ENCODE assay signal across 20 cellular contexts in the genomic region with DNA sequence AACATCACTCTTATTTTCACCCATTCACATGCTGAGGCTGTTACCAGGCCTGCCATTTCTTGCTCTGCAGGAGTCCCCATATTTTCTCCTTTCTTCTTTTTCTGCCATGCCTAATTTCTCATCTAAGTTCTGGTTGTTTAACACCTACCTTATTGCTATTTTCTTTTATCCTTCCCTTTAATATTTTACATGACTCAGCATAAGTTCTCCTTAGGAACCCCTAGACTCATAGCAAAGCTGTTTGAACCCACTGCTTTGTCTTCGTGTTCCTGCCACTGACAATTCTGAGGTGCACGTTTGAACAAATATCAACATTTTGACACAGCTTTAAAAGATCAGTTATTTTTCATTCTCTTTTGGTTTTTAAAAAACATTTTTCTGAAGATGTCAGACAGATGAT.
DNase-seq lines count a peak whose midpoint lies in the region; ATAC-seq, FAIRE-seq and TF ChIP-seq lines count a peak whose summit lies in the region.
"Had no signal": no experiment of that assay in that cellular context is flagged by ENCODE, and none has a peak within 500 bp of the region (broad histone marks: within the 10 kb centered on the region; RNA-seq: fewer than 3 reads in every experiment).

No MANE protein-coding gene starts in this region.

- no peak overlapping the region for H3K14ac ChIP-seq in IMR-90 (replicated peaks; ENCODE audit: low read depth, low read length)

- intact Hi-C loops in HepG2 (cut with micrococcal nuclease; ENCODE audit: unreplicated experiment): loop anchor here (10.0 kb wide), 1 partner anchor 145 kb away; no protein-coding TSS in a partner anchor
- intact Hi-C loops in right lobe of liver (cut with DNase I): loop anchor here in 1 of 2 donors (10.0 kb wide), 1 partner anchor 995 kb away; no protein-coding TSS in a partner anchor
- intact Hi-C loops in IMR-90 (cut with micrococcal nuclease): loop anchor here (10.0 kb wide), 1 partner anchor 855 kb away; no protein-coding TSS in a partner anchor
- intact Hi-C loops in K562 (cut with micrococcal nuclease): loop anchor here (10.0 kb wide), 2 partner anchors 335 to 945 kb away; no protein-coding TSS in a partner anchor
- intact Hi-C loops in sigmoid colon (cut with DNase I): no loop called here

- TF ChIP-seq CTCF in HepG2 (CRISPR knock-in tag; IDR thresholded peaks at IDR 0.05) (no peak), right lobe of liver (IDR thresholded peaks at IDR 0.05) (no peak), IMR-90 (conservative IDR thresholded peaks at IDR 0.05; ENCODE audit: low read depth, low read length) (no peak), K562 (IDR thresholded peaks at IDR 0.05 in 2 of 3, conservative IDR thresholded peaks at IDR 0.05 in 1 of 3; ENCODE audit: insufficient read depth in 2 of 3, low read depth in 1 of 3, low read length in 3 of 3) (no peak), sigmoid colon (IDR thresholded peaks at IDR 0.05) (no peak)

- CTCF ChIA-PET in HepG2 (lab: Yijun Ruan, JAX; ENCODE audit: low intra/inter-chr PET ratio, low total read pairs) (no interaction called here), IMR-90 (lab: Yijun Ruan, JAX) (no interaction called here), K562 (lab: Yijun Ruan, JAX; ENCODE audit: low intra/inter-chr PET ratio) (no interaction called here)

- no peak overlapping the region for H3K4ac ChIP-seq in IMR-90 (ENCODE audit: low read depth, low read length)

- H3K9ac ChIP-seq in HepG2 (ENCODE audit: insufficient read depth, low read depth, low read length) (no peak overlapping the region), IMR-90 (ENCODE audit: low read depth, low read length) (no peak overlapping the region), K562 (ENCODE audit: insufficient read depth in 1 of 2, low read depth in 2 of 2, low read length in 2 of 2) (no peak overlapping the region)
- H3K9ac ChIP-seq: BLaER1 treated with 17β-estradiol and CSF1 and Interleukin-3, amounts not matched to agents 10 nM and 100 nM had no signal

- BruUV-seq in HepG2 (replicated peaks; lab: Mats Ljungman, UMichigan): no TSS peak
- BruUV-seq in IMR-90 (replicated peaks; lab: Mats Ljungman, UMichigan): no TSS peak
- no TSS peak for BruUV-seq in K562 (replicated peaks; lab: Mats Ljungman, UMichigan)

- no peak for ATAC-seq in HepG2
- no peak for ATAC-seq in right lobe of liver
- ATAC-seq in IMR-90 (ENCODE audit: low read depth): no peak
- no peak for ATAC-seq in K562
- ATAC-seq in GM21825 (IDR thresholded peaks at IDR 0.05; ENCODE audit: unreplicated experiment): no peak
- ATAC-seq: GM23338 had no signal

- H3K18ac ChIP-seq in IMR-90 (ENCODE audit: low read depth, low read length): no peak overlapping the region

- in situ Hi-C loops in HepG2 (cut with HindIII; ENCODE audit: extremely low pct_ligation_motif_present, low pct_unique_long_range_greater_than_20kb): loop anchor here (10.0 to 25.0 kb wide), 4 partner anchors 145 to 1065 kb away; no protein-coding TSS in a partner anchor
- in situ Hi-C loops in IMR-90 (cut with MboI; ENCODE audit: low sequenced_read_pairs): loop anchor here (10.0 kb wide), 1 partner anchor 1065 kb away; no protein-coding TSS in a partner anchor
- in situ Hi-C loops in K562 (cut with MboI): no loop called here

- H2BK5ac ChIP-seq in IMR-90 (ENCODE audit: low read depth, low read length, poor library complexity, severe bottlenecking): no peak overlapping the region

- H4K20me1 ChIP-seq in HepG2 (ENCODE audit: insufficient read depth, low read length) (no peaks in the 10 kb centered on the region), IMR-90 (ENCODE audit: insufficient read depth, low read length) (no peaks in the 10 kb centered on the region), K562 (replicated peaks; ENCODE audit: control insufficient read depth, insufficient read depth, low read length) (no peaks in the 10 kb centered on the region)
- H4K20me1 ChIP-seq: BLaER1 treated with 17β-estradiol and CSF1 and Interleukin-3, amounts not matched to agents 10 nM and 100 nM had no signal

- 95% methylated on average over 2 of the region's 2 CpGs for WGBS in HepG2 (ENCODE audit: low lambda C conversion rate)
- 59% methylated on average over 2 of the region's 2 CpGs for WGBS in right lobe of liver (ENCODE audit: insufficient coverage, low coverage, low lambda C conversion rate, missing lambda C conversion rate)
- WGBS in IMR-90 (ENCODE audit: extremely low coverage in 2 of 2, insufficient read length in 1 of 2), 2 experiments: no CpG with 5 or more reads among the region's 2 CpGs
- WGBS in K562 (ENCODE audit: insufficient coverage, low coverage, missing lambda C conversion rate): 0% methylated on average over 2 of the region's 2 CpGs
- WGBS in sigmoid colon, 2 donors: 69 to 90% methylated on average over 2 of the region's 2 CpGs

- no peak overlapping the region for H3K23ac ChIP-seq in IMR-90 (ENCODE audit: low read depth, low read length)

- no peak overlapping the region for H4K91ac ChIP-seq in IMR-90 (ENCODE audit: insufficient read depth, low read depth, low read length)

- H3K4me1 ChIP-seq in HepG2 (ENCODE audit: insufficient read depth, low read length) (peaks cover 29% of the 10 kb centered on the region), right lobe of liver (no peaks in the 10 kb centered on the region), IMR-90 (ENCODE audit: control insufficient read depth, insufficient read depth, low read length) (no peaks in the 10 kb centered on the region), K562 (replicated peaks in 1 of 2; ENCODE audit: control insufficient read depth in 2 of 2, insufficient read depth in 2 of 2, low read length in 2 of 2) (no peaks in the 10 kb centered on the region), sigmoid colon (no peaks in the 10 kb centered on the region)
- H3K4me1 ChIP-seq: BE2C, HAP-1 had no signal

- dilution Hi-C loops in IMR-90 (cut with HindIII; ENCODE audit: low sequenced_read_pairs, unreplicated experiment): no loop called here

- no peaks in the 10 kb centered on the region for H3K9me3 ChIP-seq in HepG2 (ENCODE audit: low read length)
- no peaks in the 10 kb centered on the region for H3K9me3 ChIP-seq in right lobe of liver
- H3K9me3 ChIP-seq in IMR-90 (ENCODE audit: control insufficient read depth, insufficient read depth, low read length): no peaks in the 10 kb centered on the region
- H3K9me3 ChIP-seq in K562 (replicated peaks; ENCODE audit: control insufficient read depth, insufficient read depth, low read depth, low read length): no peaks in the 10 kb centered on the region
- no peaks in the 10 kb centered on the region for H3K9me3 ChIP-seq in sigmoid colon
- H3K9me3 ChIP-seq: BE2C, HAP-1 had no signal

- no peak overlapping the region for H2AK5ac ChIP-seq in IMR-90 (ENCODE audit: low read depth, low read length)

- no peak overlapping the region for H2BK15ac ChIP-seq in IMR-90 (ENCODE audit: low read depth, low read length)

- DNase-seq in HepG2 (ENCODE audit: low spot score): no peak
- DNase-seq in right lobe of liver: no peak
- DNase-seq in IMR-90: no peak
- no peak for DNase-seq in K562 (ENCODE audit: extremely low read depth in 1 of 4, low spot score in 3 of 4)
- no peak for DNase-seq in A172 (ENCODE audit: low spot score)
- no peak for DNase-seq in sigmoid colon
- DNase-seq: 8988T; BE2C; CD4-positive, alpha-beta T cell; CD8-positive, alpha-beta memory T cell; DMS 273 treated with DMSO at 0.1 percent for 48 hours; DMS79; GF-D8; HFFc6 had no signal

- no peak overlapping the region for H2AK9ac ChIP-seq in IMR-90 (replicated peaks; ENCODE audit: low read depth, low read length, poor library complexity)

- no peaks in the 10 kb centered on the region for H3K9me1 ChIP-seq in IMR-90 (ENCODE audit: insufficient read depth, low read length)
- H3K9me1 ChIP-seq in K562 (ENCODE audit: control insufficient read depth, insufficient read depth, low read length): no peaks in the 10 kb centered on the region

- TF ChIP-seq RAD21 in HepG2 (CRISPR knock-in tag; IDR thresholded peaks at IDR 0.05) (no peak), IMR-90 (IDR thresholded peaks at IDR 0.05; ENCODE audit: low read length) (no peak), K562 (CRISPR knock-in tag; conservative IDR thresholded peaks at IDR 0.05 in 1 of 2, IDR thresholded peaks at IDR 0.05 in 1 of 2) (no peak)

- no peaks in the 10 kb centered on the region for H3K79me1 ChIP-seq in IMR-90 (ENCODE audit: low read depth in 1 of 2, low read length in 2 of 2)

- TF ChIP-seq POLR2A in HepG2 (IDR thresholded peaks at IDR 0.05; ENCODE audit: insufficient read depth in 1 of 2, low read depth in 2 of 2, low read length in 2 of 2): no peak
- TF ChIP-seq POLR2A in right lobe of liver (IDR thresholded peaks at IDR 0.05): no peak
- TF ChIP-seq POLR2A in IMR-90 (IDR thresholded peaks at IDR 0.05; ENCODE audit: low read depth, low read length): no peak
- no peak for TF ChIP-seq POLR2A in K562 (conservative IDR thresholded peaks at IDR 0.05)
- no peak for TF ChIP-seq POLR2A in sigmoid colon (IDR thresholded peaks at IDR 0.05)

- H3K27me3 ChIP-seq in HepG2 (ENCODE audit: control insufficient read depth in 1 of 2, insufficient read depth in 2 of 2, low read length in 2 of 2): no peaks in the 10 kb centered on the region
- no peaks in the 10 kb centered on the region for H3K27me3 ChIP-seq in right lobe of liver
- no peaks in the 10 kb centered on the region; the same call in 1 of the 2 replicates for H3K27me3 ChIP-seq in IMR-90 (ENCODE audit: control insufficient read depth, insufficient read depth, low read length)
- no peaks in the 10 kb centered on the region for H3K27me3 ChIP-seq in K562 (ENCODE audit: control insufficient read depth in 2 of 2, insufficient read depth in 2 of 2, low read length in 2 of 2)
- no peaks in the 10 kb centered on the region for H3K27me3 ChIP-seq in sigmoid colon
- H3K27me3 ChIP-seq: BE2C; BLaER1 treated with 17β-estradiol and CSF1 and Interleukin-3, amounts not matched to agents 10 nM and 100 nM had no signal

- no peaks in the 10 kb centered on the region for H3K79me2 ChIP-seq in HepG2 (ENCODE audit: insufficient read depth, low read length)
- H3K79me2 ChIP-seq in K562 (ENCODE audit: control insufficient read depth, insufficient read depth, low read length): no peaks in the 10 kb centered on the region

- FAIRE-seq in HepG2 (lab: Jason Lieb, UNC): no peak
- no peak for FAIRE-seq in K562 (lab: Jason Lieb, UNC)
- FAIRE-seq: D721Med, GM18507 had no signal

- no peak overlapping the region for H3K4me2 ChIP-seq in HepG2 (ENCODE audit: low read depth, low read length)
- no peak overlapping the region for H3K4me2 ChIP-seq in IMR-90 (ENCODE audit: low read depth, low read length)
- no peak overlapping the region for H3K4me2 ChIP-seq in K562 (ENCODE audit: insufficient read depth, low read length)
- H3K4me2 ChIP-seq: GM23338 had no signal

- POLR2A ChIA-PET in HepG2 (lab: Yijun Ruan, JAX): no interaction called here
- POLR2A ChIA-PET in IMR-90 (lab: Charles Lee; ENCODE audit: unreplicated experiment): no interaction called here
- POLR2A ChIA-PET in K562 (lab: Yijun Ruan, JAX): no interaction called here

- H2BK20ac ChIP-seq in IMR-90 (ENCODE audit: low read depth, low read length): no peak overlapping the region

- no peak for TF ChIP-seq EP300 in HepG2 (IDR thresholded peaks at IDR 0.05; ENCODE audit: low read depth in 2 of 2, low read length in 2 of 2)
- TF ChIP-seq EP300 in HepG2 (CRISPR knock-in tag; IDR thresholded peaks at IDR 0.05; ENCODE audit: borderline replicate concordance): no peak
- no peak for TF ChIP-seq EP300 in K562 (IDR thresholded peaks at IDR 0.05; ENCODE audit: low read length)
- no peak for TF ChIP-seq EP300 in sigmoid colon (IDR thresholded peaks at IDR 0.05)

- H2AFZ ChIP-seq in HepG2 (ENCODE audit: low read length) (no peak overlapping the region), IMR-90 (replicated peaks; ENCODE audit: low read length, poor library complexity) (no peak overlapping the region), K562 (ENCODE audit: low read depth, low read length) (no peak overlapping the region)

- H3K56ac ChIP-seq in IMR-90 (ENCODE audit: extremely low read depth, insufficient read depth, low read length): no peak overlapping the region

- H4K5ac ChIP-seq in IMR-90 (ENCODE audit: low read depth, low read length): no peak overlapping the region

- no peaks in the 10 kb centered on the region for H3K36me3 ChIP-seq in HepG2 (replicated peaks in 1 of 2; ENCODE audit: control insufficient read depth in 1 of 2, insufficient read depth in 2 of 2, low read length in 2 of 2)
- H3K36me3 ChIP-seq in right lobe of liver: no peaks in the 10 kb centered on the region
- H3K36me3 ChIP-seq in IMR-90 (ENCODE audit: control insufficient read depth, insufficient read depth, low read length): no peaks in the 10 kb centered on the region
- H3K36me3 ChIP-seq in K562 (ENCODE audit: control insufficient read depth, insufficient read depth, low read length): no peaks in the 10 kb centered on the region
- H3K36me3 ChIP-seq in sigmoid colon: no peaks in the 10 kb centered on the region
- H3K36me3 ChIP-seq: BE2C; BLaER1 treated with 17β-estradiol and CSF1 and Interleukin-3, amounts not matched to agents 10 nM and 100 nM; HAP-1 had no signal

- H3K4me3 ChIP-seq in HepG2 (replicated peaks in 1 of 3; ENCODE audit: insufficient read depth in 1 of 3, low read depth in 2 of 3, low read length in 3 of 3) (no peak overlapping the region), right lobe of liver (no peak overlapping the region), IMR-90 (ENCODE audit: insufficient read depth, low read depth, low read length) (no peak overlapping the region), K562 (no peak overlapping the region), sigmoid colon (no peak overlapping the region)
- H3K4me3 ChIP-seq: BLaER1 treated with 17β-estradiol and CSF1 and Interleukin-3, amounts not matched to agents 10 nM and 100 nM; GM23338; HAP-1 had no signal

- H3K27ac ChIP-seq in HepG2 (ENCODE audit: extremely low read length, insufficient read depth, low read length) (no peak overlapping the region), right lobe of liver (no peak overlapping the region), IMR-90 (ENCODE audit: insufficient read depth, low read length) (no peak overlapping the region), K562 (ENCODE audit: extremely low read depth, low read depth, low read length) (no peak overlapping the region), sigmoid colon (no peak overlapping the region)
- H3K27ac ChIP-seq: BLaER1 treated with 17β-estradiol and CSF1 and Interleukin-3, amounts not matched to agents 10 nM and 100 nM had no signal

- H2BK120ac ChIP-seq in IMR-90 (ENCODE audit: low read depth, low read length): no peak overlapping the region

- no peak overlapping the region for H4K8ac ChIP-seq in IMR-90 (ENCODE audit: low read depth in 2 of 2, low read length in 2 of 2)

Comparison
In these comparisons a context has a peak if more than half of its experiments do, and no peak if none do; other contexts are left out.
1. Of the 241 proteins assayed by ChIP-seq in both HepG2 and K562: peak only in HepG2: none; only in K562: MAFG; in both: MAFF and MAFK; in neither: 238.